12 cellular contexts compared by ENCODE assay signal in the genomic region with DNA sequence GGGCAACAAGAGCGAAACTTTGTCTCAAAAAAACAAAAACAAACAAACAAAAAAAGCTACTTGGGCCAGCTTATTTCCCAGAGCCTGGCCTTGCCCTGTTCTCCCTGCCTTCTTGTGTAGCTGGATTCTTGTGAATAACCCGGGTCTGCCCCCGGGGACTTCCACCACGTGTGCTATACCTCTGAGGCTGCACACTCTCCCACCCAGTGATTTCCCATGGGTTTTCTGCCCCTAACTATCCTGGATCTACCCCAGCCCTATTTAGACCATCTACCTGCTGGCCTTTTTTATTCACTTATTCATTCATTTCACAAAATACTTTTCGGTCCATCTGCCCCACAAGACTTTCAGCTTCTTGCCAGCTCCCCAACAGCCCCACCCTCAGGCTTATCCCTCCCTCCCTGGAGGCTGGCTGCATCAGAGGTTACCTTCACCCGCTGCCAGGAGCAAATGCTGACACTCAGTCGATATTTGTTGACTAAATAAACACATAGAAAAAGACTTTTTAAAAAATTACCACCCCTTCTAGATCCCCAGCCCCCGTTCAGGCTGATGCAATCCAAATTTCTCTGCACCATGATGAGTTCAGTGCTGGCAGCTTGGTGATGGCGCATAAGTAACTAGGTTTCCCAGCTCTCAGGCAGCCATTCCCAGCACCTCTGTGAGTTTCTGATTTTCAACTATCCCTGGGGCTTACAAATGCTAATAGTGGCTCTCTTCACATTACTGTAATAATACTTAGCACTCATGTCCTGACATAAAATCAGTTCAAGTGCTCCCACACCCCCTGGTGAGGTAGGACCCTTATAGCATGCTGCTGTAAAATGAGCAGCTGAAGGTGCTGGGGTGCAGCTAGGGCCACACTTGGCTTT. TPM values are rescaled to one million over a fixed set of nuclear protein-coding genes. Genes with fewer than 3 reads are reported as not detected.
DNase-seq lines count a peak whose midpoint lies in the region; ATAC-seq, FAIRE-seq and TF ChIP-seq lines count a peak whose summit lies in the region.
"Had no signal": no experiment of that assay in that cellular context is flagged by ENCODE, and none has a peak within 500 bp of the region (broad histone marks: within the 10 kb centered on the region; RNA-seq: fewer than 3 reads in every experiment).

No MANE protein-coding gene starts in this region.

- intact Hi-C loops in CD8-positive, alpha-beta T cell (cut with DNase I, micrococcal nuclease), result no loop called here

- H3K4me3 Mint-ChIP-seq in GM23338, result peak overlapping the region; percentile 9; the same call in 1 of the 3 replicates
- H3K4me3 Mint-ChIP-seq in CD8-positive, alpha-beta T cell, result no peak overlapping the region
- H3K4me3 Mint-ChIP-seq: CD14-positive monocyte, naive B cell had no signal

- H3K4me3 ChIP-seq in A549, result no peak overlapping the region
- H3K4me3 ChIP-seq in GM23338, result no peak overlapping the region
- no peak overlapping the region for H3K4me3 ChIP-seq in SU-DHL-6 (ENCODE audit: insufficient read depth, low read length, poor library complexity, severe bottlenecking)
- no peak overlapping the region for H3K4me3 ChIP-seq in keratinocyte (ENCODE audit: control insufficient read depth in 2 of 3, extremely low read depth in 1 of 3, insufficient read depth in 2 of 3, low read depth in 1 of 3, low read length in 3 of 3)
- no peak overlapping the region for H3K4me3 ChIP-seq in CD8-positive, alpha-beta T cell (ENCODE audit: low read depth, low read length)

- CTCF ChIA-PET in A549 (lab: Yijun Ruan, JAX), result interaction anchor here (0.6 to 2.9 kb wide), 8 partner anchors 8 to 1273 kb away, joined by 3 to 26 read pairs (median 6); no protein-coding TSS in a partner anchor
- CTCF ChIA-PET in CD8-positive, alpha-beta T cell (lab: Charles Lee), result interaction anchor here (1.1 to 2.1 kb wide), 2 partner anchors 10 to 574 kb away, joined by 3 to 14 read pairs; no protein-coding TSS in a partner anchor

- FAIRE-seq in A549 (lab: Jason Lieb, UNC), result no peak
- FAIRE-seq in keratinocyte (lab: Jason Lieb, UNC), result no peak

- POLR2A ChIA-PET in A549 (lab: Yijun Ruan, JAX), result interaction anchor here (0.5 to 1.3 kb wide), 2 partner anchors 14 to 417 kb away, joined by 3 to 4 read pairs; no protein-coding TSS in a partner anchor
- POLR2A ChIA-PET in CD8-positive, alpha-beta T cell (lab: Charles Lee), result no interaction called here

- peaks cover 3% of the 10 kb centered on the region; the same call in 2 of the 3 replicates for H3K9me3 Mint-ChIP-seq in GM23338
- no peaks in the 10 kb centered on the region for H3K9me3 Mint-ChIP-seq in CD8-positive, alpha-beta T cell
- H3K9me3 Mint-ChIP-seq: CD14-positive monocyte, naive B cell had no signal

- H3K27me3 Mint-ChIP-seq in GM23338 (ENCODE audit: insufficient read depth, low read depth, poor library complexity), result peaks cover 10% of the 10 kb centered on the region
- H3K27me3 Mint-ChIP-seq in CD8-positive, alpha-beta T cell (ENCODE audit: low read depth), result peaks cover 8% of the 10 kb centered on the region

- TF ChIP-seq EP300 in A549 (IDR thresholded peaks at IDR 0.05), result no peak

- DNase-seq in A549 (ENCODE audit: low read depth in 1 of 2, low spot score in 1 of 2), result peak in 1 of 2 experiments; percentile 50
- DNase-seq in GM23338 (ENCODE audit: low spot score), result peak; percentile 36
- DNase-seq in keratinocyte (ENCODE audit: low read depth, low spot score), result no peak
- no peak for DNase-seq in CD8-positive, alpha-beta T cell
- no peak for DNase-seq in central memory CD4-positive, alpha-beta T cell
- DNase-seq in mucosa of gallbladder (ENCODE audit: low spot score), result no peak
- DNase-seq: naive B cell; NCI-H2081 treated with DMSO at 0.1 percent for 48 hours; stimulated activated naive CD4-positive, alpha-beta T cell had no signal

- ATAC-seq in A549 (peak; percentile 59 to 72; a peak in 5 of 6 replicates), GM23338 (peak; percentile 41; the same call in 2 of the 3 replicates), GM18517 (IDR thresholded peaks at IDR 0.05; ENCODE audit: unreplicated experiment) (no peak)
- ATAC-seq in CD8-positive, alpha-beta T cell, result no peak

- TF ChIP-seq RAD21 in A549 (conservative IDR thresholded peaks at IDR 0.05 in 1 of 2, IDR thresholded peaks at IDR 0.05 in 1 of 2), result no peak

- no peaks in the 10 kb centered on the region for H3K9me1 ChIP-seq in keratinocyte (ENCODE audit: control insufficient read depth, extremely low read depth, insufficient read depth, low read length)

- H3K36me3 Mint-ChIP-seq in GM23338 (ENCODE audit: low read depth), result no peaks in the 10 kb centered on the region; the same call in 2 of the 3 replicates
- no peaks in the 10 kb centered on the region for H3K36me3 Mint-ChIP-seq in CD8-positive, alpha-beta T cell
- H3K36me3 Mint-ChIP-seq: CD14-positive monocyte had no signal

- H3K27ac ChIP-seq in A549 (peak overlapping the region; percentile 78 to 94), GM23338 (ENCODE audit: low read depth) (peak overlapping the region; percentile 59; the same call in 1 of the 2 replicates), SU-DHL-6 (ENCODE audit: low read depth, low read length) (no peak overlapping the region), keratinocyte (ENCODE audit: control insufficient read depth, insufficient read depth, low read length) (peak overlapping the region; percentile 31)
- no peak overlapping the region for H3K27ac ChIP-seq in CD8-positive, alpha-beta T cell (ENCODE audit: low read depth, low read length)

- H3K36me3 ChIP-seq in GM23338 (ENCODE audit: insufficient read depth), result no peaks in the 10 kb centered on the region
- H3K36me3 ChIP-seq in SU-DHL-6 (ENCODE audit: low read length), result no peaks in the 10 kb centered on the region
- no peaks in the 10 kb centered on the region for H3K36me3 ChIP-seq in keratinocyte (ENCODE audit: control insufficient read depth in 2 of 2, extremely low read depth in 1 of 2, insufficient read depth in 2 of 2, low read length in 2 of 2)
- no peaks in the 10 kb centered on the region for H3K36me3 ChIP-seq in CD8-positive, alpha-beta T cell (ENCODE audit: insufficient read depth, low read length)

- no peak for TF ChIP-seq POLR2A in A549 (IDR thresholded peaks at IDR 0.05; ENCODE audit: low read length)

- dilution Hi-C loops in keratinocyte (cut with MboI; ENCODE audit: extremely low pct_ligation_motif_present, low sequenced_read_pairs), result no loop called here

- no peak for TF ChIP-seq CTCF in A549 (IDR thresholded peaks at IDR 0.05)
- TF ChIP-seq CTCF in GM23338 (conservative IDR thresholded peaks at IDR 0.05; ENCODE audit: low read depth in 2 of 2), result no peak
- no peak for TF ChIP-seq CTCF in SU-DHL-6 (IDR thresholded peaks at IDR 0.05; ENCODE audit: insufficient read depth, low read length, poor library complexity, severe bottlenecking)
- TF ChIP-seq CTCF in keratinocyte (optimal IDR thresholded peaks at IDR 0.05 in 1 of 3, IDR thresholded peaks at IDR 0.05 in 1 of 3, conservative IDR thresholded peaks at IDR 0.05 in 1 of 3; ENCODE audit: extremely low read depth in 1 of 3, insufficient read depth in 2 of 3, low read length in 3 of 3), result no peak
- TF ChIP-seq CTCF in CD8-positive, alpha-beta T cell (IDR thresholded peaks at IDR 0.05), result no peak

- H3K4me1 Mint-ChIP-seq in GM23338, result peaks cover 40% of the 10 kb centered on the region
- H3K4me1 Mint-ChIP-seq in CD8-positive, alpha-beta T cell (ENCODE audit: low read depth), result no peaks in the 10 kb centered on the region

- H3K27ac Mint-ChIP-seq in GM23338, result peak overlapping the region; percentile 94
- no peak overlapping the region for H3K27ac Mint-ChIP-seq in CD8-positive, alpha-beta T cell

- H3K79me2 ChIP-seq in GM23338 (replicated peaks; ENCODE audit: insufficient read depth) (no peaks in the 10 kb centered on the region), SU-DHL-6 (ENCODE audit: insufficient read depth, low read length) (no peaks in the 10 kb centered on the region), keratinocyte (ENCODE audit: control insufficient read depth, insufficient read depth, low read length) (no peaks in the 10 kb centered on the region)

- peak overlapping the region; percentile 88 for H2AFZ ChIP-seq in GM23338
- H2AFZ ChIP-seq in SU-DHL-6 (ENCODE audit: low read depth, low read length, severe bottlenecking), result peak overlapping the region; percentile 48
- peak overlapping the region; percentile 78 for H2AFZ ChIP-seq in keratinocyte (ENCODE audit: control insufficient read depth, low read length)

- H3K4me1 ChIP-seq in A549 (peaks cover 46% of the 10 kb centered on the region), GM23338 (ENCODE audit: insufficient read depth) (peaks cover 28% of the 10 kb centered on the region), keratinocyte (ENCODE audit: control insufficient read depth, extremely low read depth, insufficient read depth, low read length) (peaks cover 23% of the 10 kb centered on the region)
- no peaks in the 10 kb centered on the region for H3K4me1 ChIP-seq in CD8-positive, alpha-beta T cell (ENCODE audit: insufficient read depth, low read length)

- H3K9me3 ChIP-seq in A549 (no peaks in the 10 kb centered on the region), SU-DHL-6 (ENCODE audit: insufficient read depth, low read length) (no peaks in the 10 kb centered on the region), keratinocyte (ENCODE audit: control insufficient read depth, low read depth, low read length) (no peaks in the 10 kb centered on the region)
- no peaks in the 10 kb centered on the region for H3K9me3 ChIP-seq in CD8-positive, alpha-beta T cell (ENCODE audit: low read length)

- H4K20me1 ChIP-seq in GM23338 (replicated peaks; ENCODE audit: insufficient read depth) (no peaks in the 10 kb centered on the region), SU-DHL-6 (ENCODE audit: low read depth, low read length) (no peaks in the 10 kb centered on the region), keratinocyte (ENCODE audit: control insufficient read depth, extremely low read depth, insufficient read depth, low read length) (no peaks in the 10 kb centered on the region)

- no peaks in the 10 kb centered on the region for H3K27me3 ChIP-seq in GM23338 (ENCODE audit: insufficient read depth)
- H3K27me3 ChIP-seq in SU-DHL-6 (ENCODE audit: low read length), result no peaks in the 10 kb centered on the region
- H3K27me3 ChIP-seq in keratinocyte (ENCODE audit: control insufficient read depth, extremely low read depth, insufficient read depth, low read length), result no peaks in the 10 kb centered on the region
- no peaks in the 10 kb centered on the region for H3K27me3 ChIP-seq in CD8-positive, alpha-beta T cell (ENCODE audit: insufficient read depth, low read length)

- H3K9me2 ChIP-seq in GM23338 (ENCODE audit: insufficient read depth) (no peaks in the 10 kb centered on the region; the same call in 1 of the 2 replicates), SU-DHL-6 (replicated peaks; ENCODE audit: insufficient read depth, low read length) (no peaks in the 10 kb centered on the region)

- H3K4me2 ChIP-seq in A549 (peak overlapping the region; percentile 76), GM23338 (no peak overlapping the region), SU-DHL-6 (ENCODE audit: low read depth, low read length, poor library complexity, severe bottlenecking) (no peak overlapping the region), keratinocyte (ENCODE audit: control insufficient read depth, extremely low read depth, insufficient read depth, low read depth, low read length) (peak overlapping the region; percentile 52)

- H3K9ac ChIP-seq in SU-DHL-6 (ENCODE audit: low read length), result no peak overlapping the region
- H3K9ac ChIP-seq in keratinocyte (ENCODE audit: control insufficient read depth, extremely low read depth, insufficient read depth, low read length), result peak overlapping the region; percentile 52

- WGBS in A549 (ENCODE audit: missing lambda C conversion rate), result 26% methylated on average over 9 of the region's 9 CpGs

- no peaks in the 10 kb centered on the region for H3F3A ChIP-seq in GM23338 (replicated peaks; ENCODE audit: low read depth)
- no peaks in the 10 kb centered on the region for H3F3A ChIP-seq in SU-DHL-6 (ENCODE audit: insufficient read depth)

RNA-seq across cellular contexts. Expression of a gene that starts 30.7 kb away (rescaled TPM):
- polyA plus RNA-seq in A549 (2011; rRNA removed) (41.1 and 44.7 TPM in 2 replicates), A549 (2017; fragmentation: RNase III; extraction: RNeasy Plus Mini Kit Qiagen cat#74134 plus additional on column Dnase treatment) (22.4 to 25.7 TPM (median 23.1 TPM) in 3 replicates), GM23338 (2016; fragmentation: Nextera tagmentation; extraction: Ambion mirVana) (14.9 and 17.4 TPM in 2 replicates), keratinocyte (18.4 to 28.7 TPM (median 23.6 TPM) in 3 replicates)
- polyA plus RNA-seq in A549 (2012; cell fraction: cytosol; rRNA removed), result 20.3 and 22.1 TPM in 2 replicates
- polyA plus RNA-seq in A549 (2012; cell fraction: nucleus; rRNA removed), result 28.3 and 55.1 TPM in 2 replicates
- 18.5 and 18.9 TPM in 2 replicates for polyA minus RNA-seq in A549 (2011; rRNA and poly(A)+ RNA removed)
- 18.8 and 44.8 TPM in 2 replicates for total RNA-seq in GM23338 (2014; rRNA removed; shearing (Covaris generic))
- 9.5 TPM for polyA plus RNA-seq in keratinocyte (2011; ENCODE audit: low read depth)
- 11.2 and 26.8 TPM in 2 replicates for polyA plus RNA-seq in keratinocyte (2011; cell fraction: cytosol; rRNA removed)
- polyA plus RNA-seq in keratinocyte (2011; cell fraction: nucleus; rRNA removed), result 70.3 and 70.5 TPM in 2 replicates
- 10.5 and 11.1 TPM in 2 replicates for polyA plus RNA-seq in keratinocyte (2012; ENCODE audit: low replicate concordance)
- polyA minus RNA-seq in keratinocyte, result 6.8 to 25.2 TPM (median 15.0 TPM) in 3 replicates
- 8.2 TPM for polyA minus RNA-seq in keratinocyte (2011; cell fraction: cytosol; rRNA and poly(A)+ RNA removed)
- 11.1 and 25.7 TPM in 2 replicates for polyA minus RNA-seq in keratinocyte (2011; cell fraction: nucleus; rRNA and poly(A)+ RNA removed)
- total RNA-seq in CD8-positive, alpha-beta T cell, result 10 to 100 TPM; 38.2 to 39.5 TPM
- total RNA-seq in mucosa of gallbladder, result 22.0 TPM

Comparison
In these comparisons a context has a peak if more than half of its experiments do, and no peak if none do; other contexts are left out.
1. ATAC-seq: peak in A549 (2 of 2) and GM23338 (single experiment); none in CD8-positive, alpha-beta T cell (single experiment) and GM18517 (single experiment).
2. H3K27ac ChIP-seq: peak in A549 (2 of 2), GM23338 (single experiment) and keratinocyte (single experiment); none in SU-DHL-6 (single experiment) and CD8-positive, alpha-beta T cell (single experiment).
3. H3K4me2 ChIP-seq: peak in A549 (single experiment) and keratinocyte (single experiment); none in GM23338 (single experiment) and SU-DHL-6 (single experiment).
4. Peak in every context shown above with its lines, with median percentiles within 50 percentile points of each other: H2AFZ ChIP-seq.